8 cellular contexts compared by ENCODE assay signal in genomic region chr10:110067960-110068770, GRCh38.
A peak's percentile ranks its signal among the peaks of the same experiment; 100 is the strongest.
DNase-seq lines count a peak whose midpoint lies in the region; ATAC-seq and TF ChIP-seq lines count a peak whose summit lies in the region.

No MANE protein-coding gene starts in this region.

- in situ Hi-C loops in G401 (cut with HindIII; ENCODE audit: low sequenced_read_pairs), result no loop called here

- intact Hi-C loops in CD4-positive, alpha-beta T cell (cut with DNase I, micrococcal nuclease), result loop anchor here in 1 of 2 experiments (1.0 to 5.0 kb wide), 2 partner anchors 9 to 34 kb away; no protein-coding TSS in a partner anchor

- no peaks in the 10 kb centered on the region for H3K9me3 ChIP-seq in CD4-positive, alpha-beta T cell (ENCODE audit: control insufficient read depth, low read length)
- H3K9me3 ChIP-seq in right atrium auricular region, result no peaks in the 10 kb centered on the region

- no peaks in the 10 kb centered on the region for H3K27me3 Mint-ChIP-seq in CD4-positive, alpha-beta T cell

- H3K36me3 ChIP-seq in right atrium auricular region, result no peaks in the 10 kb centered on the region

- CTCF ChIA-PET in CD4-positive, alpha-beta T cell (lab: Charles Lee), result interaction anchor here (0.7 to 2.2 kb wide), 6 partner anchors 9 to 176 kb away, joined by 3 to 5 read pairs (median 3); no protein-coding TSS in a partner anchor

- H3K4me1 ChIP-seq in right atrium auricular region, result peaks cover 0 to 60% of the 10 kb centered on the region in 2 donors

- H3K4me1 Mint-ChIP-seq in CD4-positive, alpha-beta T cell (ENCODE audit: low read depth), result peaks cover 93% of the 10 kb centered on the region

- no peaks in the 10 kb centered on the region for H3K36me3 Mint-ChIP-seq in CD4-positive, alpha-beta T cell (ENCODE audit: low read depth)

- no peaks in the 10 kb centered on the region for H3K9me3 Mint-ChIP-seq in CD4-positive, alpha-beta T cell

- H3K27me3 ChIP-seq in CD4-positive, alpha-beta T cell (ENCODE audit: control insufficient read depth, insufficient read depth, low read length), result no peaks in the 10 kb centered on the region
- H3K27me3 ChIP-seq in right atrium auricular region, result no peaks in the 10 kb centered on the region

- TF ChIP-seq CTCF in CD4-positive, alpha-beta T cell (IDR thresholded peaks at IDR 0.05), result no peak
- no peak for TF ChIP-seq CTCF in right atrium auricular region (IDR thresholded peaks at IDR 0.05)

- DNase-seq in CD4-positive, alpha-beta T cell, result peak in 5 of 10 experiments; percentile 11 to 34 (median 31)
- DNase-seq in activated CD4-positive, alpha-beta T cell treated with anti-CD3 and anti-CD28 coated beads for 4 hours, result peak; percentile 25 to 47
- DNase-seq in right atrium auricular region (ENCODE audit: low spot score) (no peak), substantia nigra (lab: John Stamatoyannopoulos, UW) (no peak), NCI-H146 (lab: John Stamatoyannopoulos, UW) (no peak), G401 (ENCODE audit: low spot score) (no peak)

- H3K27ac ChIP-seq in CD4-positive, alpha-beta T cell (ENCODE audit: low read depth, low read length), result peak overlapping the region; percentile 44
- H3K27ac ChIP-seq in right atrium auricular region (peak overlapping the region; percentile 70 to 85), substantia nigra (ENCODE audit: low read depth, low read length, poor library complexity, severe bottlenecking) (peak overlapping the region; percentile 20)

- peak overlapping the region; percentile 87 for H3K27ac Mint-ChIP-seq in CD4-positive, alpha-beta T cell

- H3K4me3 Mint-ChIP-seq in CD4-positive, alpha-beta T cell, result peak overlapping the region; percentile 74

- peak; percentile 85 for ATAC-seq in CD4-positive, alpha-beta T cell (ENCODE audit: poor library complexity)
- peak; percentile 44 for ATAC-seq in GM19397 (IDR thresholded peaks at IDR 0.05; ENCODE audit: unreplicated experiment)
- peak; percentile 30 for ATAC-seq in HG03378 (IDR thresholded peaks at IDR 0.05; ENCODE audit: unreplicated experiment)

- POLR2A ChIA-PET in CD4-positive, alpha-beta T cell (lab: Charles Lee), result interaction anchor here (0.8 to 4.3 kb wide), 9 partner anchors 9 to 61 kb away, joined by 3 to 44 read pairs (median 6); partner anchors contain the start of gene ADD3

- H3K4me3 ChIP-seq in right atrium auricular region, result no peak overlapping the region

Comparison
In these comparisons a context has a peak if more than half of its experiments do, and no peak if none do; other contexts are left out.
1. ATAC-seq: peak in every context shown above with its lines; median percentile 85 in CD4-positive, alpha-beta T cell; 44 in GM19397; 30 in HG03378.
2. DNase-seq: peak in activated CD4-positive, alpha-beta T cell treated with anti-CD3 and anti-CD28 coated beads for 4 hours (2 of 2); none in right atrium auricular region (single experiment), substantia nigra (0 of 49), NCI-H146 (single experiment) and G401 (single experiment).
3. H3K27ac ChIP-seq: peak in every context shown above with its lines; median percentile 78 in right atrium auricular region; 44 in CD4-positive, alpha-beta T cell; 20 in substantia nigra.